Comparison of ENCODE assay signal across 27 cellular contexts in the genomic region with DNA sequence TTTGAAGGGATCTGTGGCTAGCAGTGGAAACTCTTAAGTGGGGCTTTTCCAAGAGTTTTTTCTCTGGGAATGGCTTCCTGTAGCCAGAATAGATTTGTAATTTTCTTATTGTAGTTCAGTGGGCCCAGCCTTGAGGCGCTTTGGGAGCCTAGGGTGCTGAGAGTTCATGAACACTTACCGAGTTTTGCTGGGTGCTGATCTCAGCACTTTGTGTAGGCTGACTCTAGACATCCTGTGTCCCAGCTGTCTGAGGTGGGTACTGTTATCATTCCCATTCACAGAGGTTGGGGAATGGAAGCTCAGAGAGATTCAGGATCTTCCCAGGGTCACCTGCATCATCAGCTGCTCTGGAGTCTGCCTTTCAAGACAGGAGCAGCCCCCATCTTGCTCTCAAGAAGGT. TPM values are rescaled to one million over a fixed set of nuclear protein-coding genes. Genes with fewer than 3 reads are reported as not detected.
DNase-seq lines count a peak whose midpoint lies in the region; ATAC-seq, FAIRE-seq and TF ChIP-seq lines count a peak whose summit lies in the region.
"Had no signal": no experiment of that assay in that cellular context is flagged by ENCODE, and none has a peak within 500 bp of the region (broad histone marks: within the 10 kb centered on the region; RNA-seq: fewer than 3 reads in every experiment).

No MANE protein-coding gene starts in this region.

- ATAC-seq in A549 = no peak
- no peak for ATAC-seq in GM18909 (IDR thresholded peaks at IDR 0.05; ENCODE audit: poor library complexity, unreplicated experiment)
- ATAC-seq: GM23338, T-cell had no signal

- H3K27ac ChIP-seq in A549 (no peak overlapping the region), BLaER1 (peak overlapping the region; percentile 87), MM.1S (ENCODE audit: low read length) (no peak overlapping the region), tibial artery (no peak overlapping the region)
- H3K27ac ChIP-seq: HL-60, PC-9 had no signal

- TF ChIP-seq RAD21 in A549 (conservative IDR thresholded peaks at IDR 0.05 in 1 of 2, IDR thresholded peaks at IDR 0.05 in 1 of 2) = no peak

- TF ChIP-seq EP300 in A549 (IDR thresholded peaks at IDR 0.05) = no peak

- no peak for FAIRE-seq in A549 (lab: Jason Lieb, UNC)
- FAIRE-seq: GM18507 had no signal

- H3K4me2 ChIP-seq in A549 = no peak overlapping the region
- peak overlapping the region; percentile 89 for H3K4me2 ChIP-seq in BLaER1
- H3K4me2 ChIP-seq in MM.1S (ENCODE audit: low read depth, low read length) = no peak overlapping the region
- H3K4me2 ChIP-seq: GM23338, PC-9 had no signal

- intact Hi-C loops in tibial artery (cut with DNase I; ENCODE audit: low total_unique reads) = no loop called here

- no peaks in the 10 kb centered on the region for H3K79me2 ChIP-seq in MM.1S (ENCODE audit: low read length)

- TF ChIP-seq CTCF in A549 (IDR thresholded peaks at IDR 0.05) (no peak), MM.1S (IDR thresholded peaks at IDR 0.05; ENCODE audit: low read length) (no peak), tibial artery (IDR thresholded peaks at IDR 0.05) (no peak)

- H3K4me3 ChIP-seq in A549 = no peak overlapping the region
- peak overlapping the region; percentile 37 for H3K4me3 ChIP-seq in BLaER1
- no peak overlapping the region for H3K4me3 ChIP-seq in MM.1S (ENCODE audit: low read length)
- H3K4me3 ChIP-seq in tibial artery = no peak overlapping the region
- H3K4me3 ChIP-seq: GM23338, HAP-1, PC-9 had no signal

- peaks cover 13% of the 10 kb centered on the region for H3K36me3 ChIP-seq in BLaER1
- no peaks in the 10 kb centered on the region for H3K36me3 ChIP-seq in MM.1S (replicated peaks; ENCODE audit: insufficient read depth, low read length)
- H3K36me3 ChIP-seq in tibial artery = no peaks in the 10 kb centered on the region
- H3K36me3 ChIP-seq: BE2C, HAP-1 had no signal

- WGBS in A549 (ENCODE audit: missing lambda C conversion rate) = 86% methylated on average over 2 of the region's 2 CpGs

- H3K9me2 ChIP-seq in MM.1S (replicated peaks; ENCODE audit: insufficient read depth, low read length) = no peaks in the 10 kb centered on the region

- no peaks in the 10 kb centered on the region for H3F3A ChIP-seq in MM.1S (ENCODE audit: insufficient read depth, low read length)

- peak overlapping the region; percentile 54 for H3K9ac ChIP-seq in BLaER1
- no peak overlapping the region for H3K9ac ChIP-seq in MM.1S (ENCODE audit: low read length)

- DNase-seq in A549 (ENCODE audit: low read depth in 1 of 2, low spot score in 1 of 2) (no peak), MM.1S (peak; percentile 29), mesenteric fat pad (ENCODE audit: low spot score) (peak; percentile 30), tibial artery (no peak)
- no peak for DNase-seq in effector CD8-positive, alpha-beta T cell (lab: John Stamatoyannopoulos, UW)
- DNase-seq: BE2C; CD4-positive, CD25-positive, alpha-beta regulatory T cell; NCI-H1105 treated with DMSO at 0.1 percent for 48 hours; NCI-H146; NCI-H1930; NCI-H2107; NCI-H2227 treated with DMSO at 0.1 percent for 48 hours; NCI-H526 treated with DMSO at 0.1 percent for 48 hours; PC-9; SHP77; T-cell had no signal

- H3K27me3 ChIP-seq in BLaER1 = no peaks in the 10 kb centered on the region
- H3K27me3 ChIP-seq in MM.1S (replicated peaks; ENCODE audit: insufficient read depth, low read length) = no peaks in the 10 kb centered on the region
- H3K27me3 ChIP-seq in tibial artery = no peaks in the 10 kb centered on the region
- H3K27me3 ChIP-seq: BE2C had no signal

- no peaks in the 10 kb centered on the region for H3K9me3 ChIP-seq in A549
- H3K9me3 ChIP-seq in BLaER1 = no peaks in the 10 kb centered on the region
- H3K9me3 ChIP-seq in MM.1S (replicated peaks; ENCODE audit: insufficient read depth, low read length) = no peaks in the 10 kb centered on the region
- no peaks in the 10 kb centered on the region for H3K9me3 ChIP-seq in tibial artery
- H3K9me3 ChIP-seq: BE2C, HAP-1 had no signal

- H4K20me1 ChIP-seq in BLaER1 (peaks cover 8% of the 10 kb centered on the region), MM.1S (ENCODE audit: insufficient read depth, low read length) (no peaks in the 10 kb centered on the region)

- no peak overlapping the region for H2AFZ ChIP-seq in MM.1S (ENCODE audit: low read length)
- H2AFZ ChIP-seq: GM23338, PC-9 had no signal

- H3K4me1 ChIP-seq in A549 (peaks cover 6% of the 10 kb centered on the region; the same call in 2 of the 3 replicates), BLaER1 (peaks cover 100% of the 10 kb centered on the region), MM.1S (ENCODE audit: low read length) (peaks cover 14% of the 10 kb centered on the region), tibial artery (peaks cover 0 to 31% (median 20%) of the 10 kb centered on the region in 4 donors)

- POLR2A ChIA-PET in A549 (lab: Yijun Ruan, JAX) = no interaction called here

- TF ChIP-seq POLR2A in A549 (IDR thresholded peaks at IDR 0.05; ENCODE audit: low read length) = no peak

- CTCF ChIA-PET in A549 (lab: Yijun Ruan, JAX) = interaction anchor here (1.2 to 25.2 kb wide), 8 partner anchors 6 to 237 kb away, joined by 3 to 452 read pairs (median 144); a partner anchor contains a TSS

TF ChIP-seq in A549, 52 proteins besides CTCF, POLR2A, EP300 and RAD21:
- TF ChIP-seq MAFK (IDR thresholded peaks at IDR 0.05; ENCODE audit: partially characterized antibody) (peak; percentile 69), KDM1A (IDR thresholded peaks at IDR 0.05; ENCODE audit: low read depth) (no peak)
TF ChIP-seq in A549: peak in this region for 1.

RNA-seq across cellular contexts. Expression of a gene that starts 7.0 kb away (rescaled TPM):
- polyA plus RNA-seq in A549 (2011; rRNA removed) (0.47 and 1.0 TPM in 2 replicates), A549 (2017; fragmentation: RNase III; extraction: RNeasy Plus Mini Kit Qiagen cat#74134 plus additional on column Dnase treatment) (0.33 to 0.63 TPM (median 0.44 TPM) in 3 replicates)
- 0.45 and 0.60 TPM in 2 replicates for polyA plus RNA-seq in A549 (2012; cell fraction: cytosol; rRNA removed)
- 2.9 and 3.3 TPM in 2 replicates for polyA plus RNA-seq in A549 (2012; cell fraction: nucleus; rRNA removed)
- polyA minus RNA-seq in A549 (2011; rRNA and poly(A)+ RNA removed) = 0.73 and 1.6 TPM in 2 replicates
- total RNA-seq in mesenteric fat pad = 0.55 TPM
- polyA plus RNA-seq: CD4-positive, CD25-positive, alpha-beta regulatory T cell had no signal

RNA-seq across cellular contexts. Expression of a gene that starts 26.1 kb away (rescaled TPM):
- polyA plus RNA-seq in A549 (2011; rRNA removed) (114 and 123 TPM in 2 replicates), A549 (2017; fragmentation: RNase III; extraction: RNeasy Plus Mini Kit Qiagen cat#74134 plus additional on column Dnase treatment) (46.3 to 49.4 TPM (median 48.4 TPM) in 3 replicates)
- polyA plus RNA-seq in A549 (2012; cell fraction: cytosol; rRNA removed) = 61.0 and 67.8 TPM in 2 replicates
- 40.6 and 60.6 TPM in 2 replicates for polyA plus RNA-seq in A549 (2012; cell fraction: nucleus; rRNA removed)
- 107 and 128 TPM in 2 replicates for polyA minus RNA-seq in A549 (2011; rRNA and poly(A)+ RNA removed)
- 48.7 TPM for total RNA-seq in mesenteric fat pad

RNA-seq across cellular contexts. Expression of a gene that starts 52.5 kb away (rescaled TPM):
- polyA plus RNA-seq in A549 (2011; rRNA removed) (not detected in 2 replicates), A549 (2017; fragmentation: RNase III; extraction: RNeasy Plus Mini Kit Qiagen cat#74134 plus additional on column Dnase treatment) (not detected in 3 replicates)
- not detected in 2 replicates for polyA plus RNA-seq in A549 (2012; cell fraction: cytosol; rRNA removed)
- not detected in 2 replicates for polyA plus RNA-seq in A549 (2012; cell fraction: nucleus; rRNA removed)
- not detected in 2 replicates for polyA minus RNA-seq in A549 (2011; rRNA and poly(A)+ RNA removed)
- not detected for total RNA-seq in mesenteric fat pad
- total RNA-seq: CD4-positive, CD25-positive, alpha-beta regulatory T cell; G401; GM23338; MCF 10A; NCI-H460; PC-9; RPMI7951; SK-MEL-5; T-cell had no signal
- polyA plus RNA-seq: CD4-positive, CD25-positive, alpha-beta regulatory T cell; GM23338 had no signal

Comparison
In these comparisons a context has a peak if more than half of its experiments do, and no peak if none do; other contexts are left out.
1. DNase-seq: peak in MM.1S (single experiment) and mesenteric fat pad (single experiment); none in A549 (0 of 2), effector CD8-positive, alpha-beta T cell (single experiment) and tibial artery (0 of 2).